ENCODE assay signal across 16 cellular contexts in the genomic region with DNA sequence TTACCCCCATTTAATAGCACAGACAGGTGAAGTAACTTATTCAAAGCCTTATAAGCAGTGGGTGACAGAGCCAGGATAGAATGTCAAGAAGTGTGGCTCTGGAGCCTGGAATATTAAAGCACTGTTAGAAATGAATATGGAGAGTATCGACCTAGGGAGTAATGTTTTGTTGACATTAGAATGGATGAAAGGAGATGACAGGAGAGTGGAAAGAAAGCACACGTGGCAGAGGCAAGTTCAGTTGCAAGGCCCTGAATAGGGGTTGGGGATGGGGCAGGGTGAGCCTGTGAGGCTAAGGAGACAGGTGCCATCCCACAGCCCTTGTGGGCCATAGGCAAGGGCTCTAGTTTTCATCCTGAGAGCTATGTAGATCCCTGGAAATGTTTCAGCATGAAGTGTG.
DNase-seq lines count a peak whose midpoint lies in the region; ATAC-seq and TF ChIP-seq lines count a peak whose summit lies in the region.
"Had no signal": no experiment of that assay in that cellular context is flagged by ENCODE, and none has a peak within 500 bp of the region (broad histone marks: within the 10 kb centered on the region; RNA-seq: fewer than 3 reads in every experiment).

No MANE protein-coding gene starts in this region.

- no peak overlapping the region for H3K27ac Mint-ChIP-seq in CD8-positive, alpha-beta memory T cell

- WGBS in mesendoderm (ENCODE audit: extremely low coverage, insufficient coverage, low lambda C conversion rate) = no CpG with 5 or more reads among the region's 2 CpGs

- no peak for ATAC-seq in GM18861 (IDR thresholded peaks at IDR 0.05; ENCODE audit: unreplicated experiment)
- ATAC-seq: HepG2 had no signal

- no peak overlapping the region for H3K23ac ChIP-seq in mesendoderm (ENCODE audit: low read length)

- no peak overlapping the region for H2AK5ac ChIP-seq in mesendoderm (ENCODE audit: low read length)

- H3K4me2 ChIP-seq in mesendoderm (ENCODE audit: low read length) = no peak overlapping the region
- H3K4me2 ChIP-seq: BLaER1 had no signal

- H3K27ac ChIP-seq in AG04450 (ENCODE audit: low read depth, low read length) = peak overlapping the region; percentile 11
- H3K27ac ChIP-seq in mesendoderm (ENCODE audit: low read depth, low read length) = no peak overlapping the region
- H3K27ac ChIP-seq in CD8-positive, alpha-beta memory T cell (ENCODE audit: low read depth, low read length) = no peak overlapping the region
- H3K27ac ChIP-seq: BLaER1 had no signal

- H3K4me1 ChIP-seq in mesendoderm (ENCODE audit: control insufficient read depth, low read depth, low read length) = peaks cover 17% of the 10 kb centered on the region
- no peaks in the 10 kb centered on the region for H3K4me1 ChIP-seq in CD8-positive, alpha-beta memory T cell (ENCODE audit: insufficient read depth, low read length)
- H3K4me1 ChIP-seq: BLaER1, HAP-1 had no signal

- no peak overlapping the region for H3K4me3 ChIP-seq in AG04450 (ENCODE audit: low read depth, low read length)
- H3K4me3 ChIP-seq in mesendoderm (ENCODE audit: low read length) = no peak overlapping the region
- no peak overlapping the region for H3K4me3 ChIP-seq in CD8-positive, alpha-beta memory T cell (ENCODE audit: low read length)
- H3K4me3 ChIP-seq: BLaER1, HAP-1 had no signal

- DNase-seq in AG04450 (ENCODE audit: low read depth, low spot score) = no peak
- DNase-seq in COLO668 (lab: John Stamatoyannopoulos, UW; ENCODE audit: unreplicated experiment) = peak; percentile 26
- peak; percentile 96 for DNase-seq in NCI-H2107 treated with DMSO at 0.1 percent for 48 hours (lab: John Stamatoyannopoulos, UW; ENCODE audit: unreplicated experiment)
- no peak for DNase-seq in mesendoderm
- DNase-seq in putamen (ENCODE audit: low spot score) = no peak
- no peak for DNase-seq in CD8-positive, alpha-beta memory T cell
- DNase-seq: AML-193, Calu3, DMS 273 treated with DMSO at 0.1 percent for 48 hours, DMS79 treated with DMSO at 0.1 percent for 48 hours, EL, GOT3 had no signal

- H3K4ac ChIP-seq in mesendoderm (ENCODE audit: low read depth, low read length) = no peak overlapping the region

- H3K18ac ChIP-seq in mesendoderm (ENCODE audit: low read length) = no peak overlapping the region

- no peak overlapping the region for H3K56ac ChIP-seq in mesendoderm (ENCODE audit: low read length)

- H3K4me3 Mint-ChIP-seq in CD8-positive, alpha-beta memory T cell = no peak overlapping the region

- H3K36me3 Mint-ChIP-seq in CD8-positive, alpha-beta memory T cell = no peaks in the 10 kb centered on the region

- H3K4me1 Mint-ChIP-seq in CD8-positive, alpha-beta memory T cell = no peaks in the 10 kb centered on the region

- H3K9me3 Mint-ChIP-seq in CD8-positive, alpha-beta memory T cell = no peaks in the 10 kb centered on the region

- H2BK15ac ChIP-seq in mesendoderm (replicated peaks; ENCODE audit: low read depth) = no peak overlapping the region

- TF ChIP-seq CTCF in AG04450 (IDR thresholded peaks at IDR 0.05; ENCODE audit: low read depth, low read length) = no peak

- H3K27me3 ChIP-seq in AG04450 (ENCODE audit: control insufficient read depth, insufficient read depth, low read length) = no peaks in the 10 kb centered on the region
- H3K27me3 ChIP-seq in mesendoderm (ENCODE audit: insufficient read depth, low read length, poor library complexity) = no peaks in the 10 kb centered on the region
- peaks cover 4% of the 10 kb centered on the region for H3K27me3 ChIP-seq in CD8-positive, alpha-beta memory T cell (ENCODE audit: insufficient read depth, low read length, poor library complexity, severe bottlenecking)
- H3K27me3 ChIP-seq: BLaER1 had no signal

- no peak overlapping the region for H2BK5ac ChIP-seq in mesendoderm (ENCODE audit: low read length)

- H3K9me3 ChIP-seq in AG04450 (ENCODE audit: control insufficient read depth, insufficient read depth, low read length) = no peaks in the 10 kb centered on the region
- no peaks in the 10 kb centered on the region for H3K9me3 ChIP-seq in CD8-positive, alpha-beta memory T cell (ENCODE audit: low read length)
- H3K9me3 ChIP-seq: BLaER1, HAP-1 had no signal

- CTCF ChIA-PET in AG04450 (lab: Charles Lee) = no interaction called here
- CTCF ChIA-PET in CD8-positive, alpha-beta memory T cell (lab: Charles Lee) = no interaction called here

- H3K27me3 Mint-ChIP-seq in CD8-positive, alpha-beta memory T cell = peaks cover 2 to 21% of the 10 kb centered on the region in 2 donors

- no peak overlapping the region for H4K5ac ChIP-seq in mesendoderm (ENCODE audit: low read length)

- H2BK120ac ChIP-seq in mesendoderm (ENCODE audit: low read depth, low read length) = peak overlapping the region; percentile 56

- no peaks in the 10 kb centered on the region for H3K36me3 ChIP-seq in mesendoderm (ENCODE audit: control insufficient read depth, insufficient read depth, low read length)
- no peaks in the 10 kb centered on the region for H3K36me3 ChIP-seq in CD8-positive, alpha-beta memory T cell (ENCODE audit: insufficient read depth, low read length)
- H3K36me3 ChIP-seq: BLaER1, HAP-1 had no signal

- no peak overlapping the region for H4K8ac ChIP-seq in mesendoderm (ENCODE audit: low read depth, low read length)

- no peaks in the 10 kb centered on the region for H3K79me2 ChIP-seq in mesendoderm (ENCODE audit: control insufficient read depth, insufficient read depth, low read length)

- POLR2A ChIA-PET in AG04450 (lab: Yijun Ruan, JAX) = no interaction called here
- POLR2A ChIA-PET in CD8-positive, alpha-beta memory T cell (lab: Charles Lee) = no interaction called here

- H3K79me1 ChIP-seq in mesendoderm (ENCODE audit: low read length) = no peaks in the 10 kb centered on the region

- H3K9ac ChIP-seq in mesendoderm (ENCODE audit: low read length) = no peak overlapping the region
- H3K9ac ChIP-seq: BLaER1 had no signal

Comparison
In these comparisons a context has a peak if more than half of its experiments do, and no peak if none do; other contexts are left out.
1. DNase-seq: peak in COLO668 (single experiment) and NCI-H2107 treated with DMSO at 0.1 percent for 48 hours (single experiment); none in AG04450 (single experiment), mesendoderm (single experiment), putamen (single experiment) and CD8-positive, alpha-beta memory T cell (0 of 5).